Comparison of ENCODE assay signal across 8 cellular contexts in the genomic region with DNA sequence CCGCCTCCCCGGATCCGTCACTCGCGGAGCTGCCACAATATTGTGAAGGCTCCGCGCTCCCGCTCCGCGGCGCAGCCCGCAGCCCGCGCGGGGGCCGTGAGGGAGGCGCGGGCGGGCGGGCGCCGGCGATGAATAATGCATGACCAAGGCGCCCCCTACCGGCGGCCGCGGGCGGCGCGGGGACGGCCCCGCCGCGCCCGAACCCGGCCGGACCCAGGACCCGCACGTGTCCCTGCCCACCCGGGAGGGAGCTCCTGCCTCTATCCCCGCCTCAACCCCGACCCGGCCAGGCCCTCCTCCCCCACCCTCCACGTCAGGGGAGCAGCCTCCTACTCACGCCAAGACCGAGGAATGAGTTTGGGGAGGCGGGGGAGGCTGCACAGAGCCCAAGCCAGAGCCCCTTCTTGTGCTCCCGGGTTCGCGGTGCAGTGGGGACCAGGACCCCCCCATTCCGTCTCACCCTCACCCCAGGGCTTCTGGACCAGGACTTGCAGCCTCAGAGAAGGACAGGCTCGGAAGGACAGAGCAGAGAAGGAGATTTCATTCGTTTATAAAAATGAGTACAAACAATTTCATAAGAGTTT.
DNase-seq lines count a peak whose midpoint lies in the region; ATAC-seq and TF ChIP-seq lines count a peak whose summit lies in the region.

No MANE protein-coding gene starts in this region.

- no peaks in the 10 kb centered on the region for H3K79me2 ChIP-seq in hepatocyte

- H3K36me3 ChIP-seq in HUES48 (ENCODE audit: control insufficient read depth, insufficient read depth, low read length): no peaks in the 10 kb centered on the region
- no peaks in the 10 kb centered on the region for H3K36me3 ChIP-seq in hepatocyte (replicated peaks; ENCODE audit: insufficient read depth, low read depth)
- no peaks in the 10 kb centered on the region for H3K36me3 ChIP-seq in skeletal muscle tissue (ENCODE audit: control insufficient read depth in 3 of 3, insufficient read depth in 3 of 3, low read length in 3 of 3)

- peaks cover 19% of the 10 kb centered on the region for H3K4me1 ChIP-seq in HUES48 (ENCODE audit: control insufficient read depth, insufficient read depth, low read length)
- peaks cover 21% of the 10 kb centered on the region for H3K4me1 ChIP-seq in hepatocyte (ENCODE audit: insufficient read depth)
- peaks cover 14 to 27% (median 20%) of the 10 kb centered on the region in 3 donors for H3K4me1 ChIP-seq in skeletal muscle tissue (ENCODE audit: control insufficient read depth in 3 of 3, insufficient read depth in 3 of 3, low read length in 3 of 3)

- no peak overlapping the region for H3K27ac Mint-ChIP-seq in activated naive CD8-positive, alpha-beta T cell treated with anti-CD3 and anti-CD28 coated beads, Interleukin-2, amount 50 U/mL, for 24 hours

- peaks cover 66% of the 10 kb centered on the region for H3K27me3 Mint-ChIP-seq in activated naive CD8-positive, alpha-beta T cell treated with anti-CD3 and anti-CD28 coated beads, Interleukin-2, amount 50 U/mL, for 24 hours

- H3K4me1 Mint-ChIP-seq in activated naive CD8-positive, alpha-beta T cell treated with anti-CD3 and anti-CD28 coated beads, Interleukin-2, amount 50 U/mL, for 24 hours: peaks cover 11% of the 10 kb centered on the region

- WGBS in hepatocyte (ENCODE audit: low lambda C conversion rate, missing lambda C conversion rate): 8% methylated on average over 18 of the region's 54 CpGs

- DNase-seq in DMS53 (lab: John Stamatoyannopoulos, UW) (peak; percentile 83), SW480 (ENCODE audit: low spot score) (peak; percentile 28), hepatocyte (ENCODE audit: low spot score) (peak; percentile 86), DMS114 treated with DMSO at 0.1 percent for 48 hours (lab: John Stamatoyannopoulos, UW; ENCODE audit: unreplicated experiment) (no peak)
- peak; percentile 69 for DNase-seq in activated naive CD8-positive, alpha-beta T cell treated with anti-CD3 and anti-CD28 coated beads, Interleukin-2, amount 50 U/mL, for 24 hours

- H3K4me3 ChIP-seq in HUES48 (ENCODE audit: low read depth, low read length) (peak overlapping the region; percentile 49; the same call in 1 of the 2 replicates), hepatocyte (peak overlapping the region; percentile 87), skeletal muscle tissue (ENCODE audit: low read length in 3 of 3) (peak overlapping the region; percentile 22 to 59 (median 54))

- H3K9me3 Mint-ChIP-seq in activated naive CD8-positive, alpha-beta T cell treated with anti-CD3 and anti-CD28 coated beads, Interleukin-2, amount 50 U/mL, for 24 hours: no peaks in the 10 kb centered on the region

- H3K9ac ChIP-seq in HUES48 (ENCODE audit: low read depth, low read length): no peak overlapping the region
- peak overlapping the region in 2 of 3 donors; percentile 41 to 62 for H3K9ac ChIP-seq in skeletal muscle tissue (ENCODE audit: low read depth in 1 of 3, low read length in 3 of 3)

- no peaks in the 10 kb centered on the region for H3K9me3 ChIP-seq in HUES48 (ENCODE audit: control insufficient read depth, insufficient read depth, low read length)
- no peaks in the 10 kb centered on the region for H3K9me3 ChIP-seq in hepatocyte (ENCODE audit: low read depth)
- no peaks in the 10 kb centered on the region for H3K9me3 ChIP-seq in skeletal muscle tissue (ENCODE audit: control insufficient read depth in 3 of 3, low read length in 3 of 3)

- H4K20me1 ChIP-seq in hepatocyte (ENCODE audit: insufficient read depth, poor library complexity, severe bottlenecking): no peaks in the 10 kb centered on the region

- H3K27me3 ChIP-seq in HUES48 (ENCODE audit: control insufficient read depth, insufficient read depth, low read length) (peaks cover 31% of the 10 kb centered on the region), hepatocyte (peaks cover 28% of the 10 kb centered on the region), skeletal muscle tissue (ENCODE audit: control insufficient read depth in 3 of 3, insufficient read depth in 3 of 3, low read length in 3 of 3) (peaks cover 3 to 17% (median 15%) of the 10 kb centered on the region in 3 donors)

- H3K4me3 Mint-ChIP-seq in activated naive CD8-positive, alpha-beta T cell treated with anti-CD3 and anti-CD28 coated beads, Interleukin-2, amount 50 U/mL, for 24 hours: no peak overlapping the region

- H3K4me2 ChIP-seq in hepatocyte: peak overlapping the region; percentile 100

- H3K9me2 ChIP-seq in hepatocyte (replicated peaks; ENCODE audit: insufficient read depth): no peaks in the 10 kb centered on the region

- peak overlapping the region; percentile 69 for H2AFZ ChIP-seq in hepatocyte

- peak; percentile 56 for TF ChIP-seq CTCF in hepatocyte (IDR thresholded peaks at IDR 0.05; ENCODE audit: poor library complexity)

- ATAC-seq in activated naive CD8-positive, alpha-beta T cell treated with anti-CD3 and anti-CD28 coated beads, Interleukin-2, amount 50 U/mL, for 24 hours: peak; percentile 55
- ATAC-seq in HG03460 (IDR thresholded peaks at IDR 0.05; ENCODE audit: unreplicated experiment): no peak

- no peaks in the 10 kb centered on the region for H3K36me3 Mint-ChIP-seq in activated naive CD8-positive, alpha-beta T cell treated with anti-CD3 and anti-CD28 coated beads, Interleukin-2, amount 50 U/mL, for 24 hours (ENCODE audit: low read depth)

- H3K27ac ChIP-seq in HUES48 (ENCODE audit: low read depth, low read length): no peak overlapping the region
- H3K27ac ChIP-seq in hepatocyte: no peak overlapping the region
- no peak overlapping the region for H3K27ac ChIP-seq in skeletal muscle tissue (ENCODE audit: low read depth, low read length)
